Comparison of ENCODE assay signal across 9 cellular contexts in genomic region chr2:72919414-72920316, GRCh38. TPM values are rescaled to one million over a fixed set of nuclear protein-coding genes. Genes with fewer than 3 reads are reported as not detected.
DNase-seq lines count a peak whose midpoint lies in the region; ATAC-seq and TF ChIP-seq lines count a peak whose summit lies in the region.
"Had no signal": no experiment of that assay in that cellular context is flagged by ENCODE, and none has a peak within 500 bp of the region (broad histone marks: within the 10 kb centered on the region; RNA-seq: fewer than 3 reads in every experiment).

No MANE protein-coding gene starts in this region.

- H3K4me3 ChIP-seq in heart right ventricle (peak overlapping the region in 8 of 10 donors; percentile 2 to 47 (median 38)), mesenchymal stem cell (ENCODE audit: insufficient read depth in 1 of 2, low read depth in 1 of 2, low read length in 2 of 2) (peak overlapping the region in 1 of 2 experiments; percentile 65), upper lobe of left lung (peak overlapping the region in 1 of 4 donors; percentile 14)

- H2BK12ac ChIP-seq in mesenchymal stem cell (ENCODE audit: low read length in 2 of 2), result no peak overlapping the region

- peak overlapping the region in 1 of 2 experiments; percentile 79 for H3K23ac ChIP-seq in mesenchymal stem cell (ENCODE audit: low read length in 2 of 2)

- H3K27ac ChIP-seq in heart right ventricle, result no peak overlapping the region
- no peak overlapping the region for H3K27ac ChIP-seq in mesenchymal stem cell (ENCODE audit: low read length, poor library complexity, severe bottlenecking)
- no peak overlapping the region for H3K27ac ChIP-seq in upper lobe of left lung

- no peak overlapping the region for H2AFZ ChIP-seq in mesenchymal stem cell (ENCODE audit: low read depth, low read length)

- no peak overlapping the region for H2AK5ac ChIP-seq in mesenchymal stem cell (ENCODE audit: low read length, severe bottlenecking)

- TF ChIP-seq POLR2A in upper lobe of left lung (IDR thresholded peaks at IDR 0.05), result no peak

- peak overlapping the region; percentile 67 for H3K4me2 ChIP-seq in mesenchymal stem cell (ENCODE audit: low read length, poor library complexity, severe bottlenecking)

- 3 to 5% methylated on average over 48 of the region's 48 CpGs for WGBS in heart right ventricle, 2 donors
- WGBS in mesenchymal stem cell, result 2% methylated on average over 39 of the region's 48 CpGs
- 10 to 12% methylated on average over 25 to 36 of the region's 48 CpGs for WGBS in upper lobe of left lung, 2 donors

- H3K36me3 ChIP-seq in heart right ventricle (no peaks in the 10 kb centered on the region), mesenchymal stem cell (ENCODE audit: control insufficient read depth in 1 of 2, insufficient read depth in 2 of 2, low read depth in 1 of 2, low read length in 2 of 2) (no peaks in the 10 kb centered on the region), upper lobe of left lung (no peaks in the 10 kb centered on the region)

- no peak overlapping the region for H3K14ac ChIP-seq in mesenchymal stem cell (ENCODE audit: low read length in 2 of 2)

- H4K91ac ChIP-seq in mesenchymal stem cell (ENCODE audit: low read length), result no peak overlapping the region

- H3K9me3 ChIP-seq in heart right ventricle (no peaks in the 10 kb centered on the region), mesenchymal stem cell (ENCODE audit: control insufficient read depth, low read length) (peaks cover 6% of the 10 kb centered on the region), upper lobe of left lung (no peaks in the 10 kb centered on the region)

- no peak overlapping the region for H4K8ac ChIP-seq in mesenchymal stem cell (ENCODE audit: low read length)

- no peak overlapping the region for H2BK15ac ChIP-seq in mesenchymal stem cell (ENCODE audit: low read depth, poor library complexity, severe bottlenecking)

- peaks cover 74 to 100% (median 99%) of the 10 kb centered on the region in 7 donors for H3K27me3 ChIP-seq in heart right ventricle
- H3K27me3 ChIP-seq in mesenchymal stem cell (ENCODE audit: control insufficient read depth in 1 of 2, insufficient read depth in 1 of 2, low read length in 2 of 2), result peaks cover 89 to 95% of the 10 kb centered on the region in 2 experiments
- H3K27me3 ChIP-seq in upper lobe of left lung, result peaks cover 2 to 96% (median 68%) of the 10 kb centered on the region in 4 donors

- no peak overlapping the region for H3K4ac ChIP-seq in mesenchymal stem cell (ENCODE audit: low read depth in 1 of 2, low read length in 2 of 2)

- intact Hi-C loops in heart right ventricle (cut with DNase I) (no loop called here), left ventricle myocardium superior (cut with micrococcal nuclease) (no loop called here)

- TF ChIP-seq CTCF in heart right ventricle (IDR thresholded peaks at IDR 0.05) (no peak), upper lobe of left lung (IDR thresholded peaks at IDR 0.05) (no peak)

- no peak for DNase-seq in heart right ventricle
- no peak for DNase-seq in left ventricle myocardium superior
- peak; percentile 50 for DNase-seq in activated CD8-positive, alpha-beta memory T cell treated with anti-CD3 and anti-CD28 coated beads, Interleukin-2, amount 50 U/mL, for 48 hours
- DNase-seq in mesenchymal stem cell, result peak; percentile 4
- DNase-seq in upper lobe of left lung, result peak; percentile 13 to 77
- DNase-seq in NCI-H226, result no peak
- no peak for DNase-seq in CD1c-positive myeloid dendritic cell (ENCODE audit: extremely low spot score)
- DNase-seq: NCI-H345 had no signal

- ATAC-seq in heart right ventricle (no peak), left ventricle myocardium superior (no peak), upper lobe of left lung (ENCODE audit: low FRiP score in 2 of 2) (no peak), HG03521 (IDR thresholded peaks at IDR 0.05; ENCODE audit: unreplicated experiment) (no peak)

- H3K9ac ChIP-seq in mesenchymal stem cell (ENCODE audit: low read length), result no peak overlapping the region

- peaks cover 37 to 71% (median 60%) of the 10 kb centered on the region in 9 donors for H3K4me1 ChIP-seq in heart right ventricle
- H3K4me1 ChIP-seq in mesenchymal stem cell (ENCODE audit: control insufficient read depth, insufficient read depth, low read depth, low read length), result peaks cover 60% of the 10 kb centered on the region
- H3K4me1 ChIP-seq in upper lobe of left lung, result peaks cover 59 to 69% (median 64%) of the 10 kb centered on the region in 4 donors

- no peaks in the 10 kb centered on the region for H3K79me1 ChIP-seq in mesenchymal stem cell (replicated peaks; ENCODE audit: low read length, poor library complexity, severe bottlenecking)

- H3K18ac ChIP-seq in mesenchymal stem cell (ENCODE audit: low read depth in 1 of 2, low read length in 2 of 2), result no peak overlapping the region

- no peak overlapping the region for H2BK5ac ChIP-seq in mesenchymal stem cell (ENCODE audit: low read depth, low read length, poor library complexity, severe bottlenecking)

- no peak for TF ChIP-seq EP300 in upper lobe of left lung (IDR thresholded peaks at IDR 0.05)

- H2BK120ac ChIP-seq in mesenchymal stem cell (ENCODE audit: low read depth, low read length), result no peak overlapping the region

RNA-seq across cellular contexts. Expression of gene EMX1, which starts 2.3 kb away (rescaled TPM):
- total RNA-seq in heart right ventricle (not detected), left ventricle myocardium superior (not detected), upper lobe of left lung (not detected)
- polyA plus RNA-seq in heart right ventricle, result under 1 TPM; 0.01 to 0.07 TPM
- polyA plus RNA-seq in mesenchymal stem cell (2013, experiment 1 of 2), result not detected
- polyA plus RNA-seq in mesenchymal stem cell (2013, experiment 2 of 2), result not detected

RNA-seq across cellular contexts. Expression of gene SPR, which starts 32.5 kb away (rescaled TPM):
- total RNA-seq in heart right ventricle, result 10 to 100 TPM; 31.4 to 55.4 (median 39.3) TPM
- polyA plus RNA-seq in heart right ventricle, result 10 to 100 TPM; 24.0 to 44.2 TPM
- 55.8 TPM for total RNA-seq in left ventricle myocardium superior
- polyA plus RNA-seq in mesenchymal stem cell (2013, experiment 1 of 2), result 10.7 TPM
- polyA plus RNA-seq in mesenchymal stem cell (2013, experiment 2 of 2), result 10.3 TPM
- total RNA-seq in upper lobe of left lung, result 10 to 100 TPM; 26.2 to 49.2 (median 34.2) TPM

Comparison
In these comparisons a context has a peak if more than half of its experiments do, and no peak if none do; other contexts are left out.
1. DNase-seq: peak in activated CD8-positive, alpha-beta memory T cell treated with anti-CD3 and anti-CD28 coated beads, Interleukin-2, amount 50 U/mL, for 48 hours (single experiment), mesenchymal stem cell (single experiment) and upper lobe of left lung (2 of 2); none in heart right ventricle (0 of 2), left ventricle myocardium superior (single experiment), NCI-H226 (single experiment) and CD1c-positive myeloid dendritic cell (single experiment).